In genomic region chr22:39631381-39631780, GRCh38 we compare ENCODE assay signal across 16 cellular contexts.
A peak's percentile ranks its signal among the peaks of the same experiment; 100 is the strongest.
DNase-seq lines count a peak whose midpoint lies in the region; ATAC-seq and TF ChIP-seq lines count a peak whose summit lies in the region.
"Had no signal": no experiment of that assay in that cellular context is flagged by ENCODE, and none has a peak within 500 bp of the region (broad histone marks: within the 10 kb centered on the region; RNA-seq: fewer than 3 reads in every experiment).

No MANE protein-coding gene starts in this region.

- H3K4me3 ChIP-seq in heart left ventricle (no peak overlapping the region), WERI-Rb-1 (ENCODE audit: low read depth, low read length) (no peak overlapping the region), neural progenitor cell (no peak overlapping the region), sigmoid colon (no peak overlapping the region)
- H3K4me3 ChIP-seq: HAP-1 had no signal

- no peak overlapping the region for H3K9ac ChIP-seq in neural progenitor cell

- H3K27me3 ChIP-seq in heart left ventricle: peaks cover 5 to 45% (median 10%) of the 10 kb centered on the region in 9 donors
- H3K27me3 ChIP-seq in WERI-Rb-1 (ENCODE audit: insufficient read depth, low read depth, severe bottlenecking): no peaks in the 10 kb centered on the region
- H3K27me3 ChIP-seq in neural progenitor cell: peaks cover 23% of the 10 kb centered on the region
- peaks cover 0 to 53% (median 11%) of the 10 kb centered on the region in 3 donors for H3K27me3 ChIP-seq in sigmoid colon
- H3K27me3 ChIP-seq: BE2C had no signal

- peak overlapping the region; percentile 20 for H3K27ac Mint-ChIP-seq in neural progenitor cell
- H3K27ac Mint-ChIP-seq: CD8-positive, alpha-beta T cell had no signal

- no peak overlapping the region for H2AFZ ChIP-seq in neural progenitor cell (replicated peaks)

- TF ChIP-seq POLR2A in heart left ventricle (IDR thresholded peaks at IDR 0.05): no peak
- no peak for TF ChIP-seq POLR2A in sigmoid colon (IDR thresholded peaks at IDR 0.05)

- H3K9me3 ChIP-seq in heart left ventricle (peaks cover 0 to 11% (median 2%) of the 10 kb centered on the region in 12 donors), WERI-Rb-1 (ENCODE audit: severe bottlenecking) (no peaks in the 10 kb centered on the region), neural progenitor cell (ENCODE audit: low read depth) (no peaks in the 10 kb centered on the region), sigmoid colon (peaks cover 0 to 2% (median 0%) of the 10 kb centered on the region in 4 donors)
- H3K9me3 ChIP-seq: BE2C, HAP-1 had no signal

- 59 to 81% (median 75%) methylated on average over 4 of the region's 4 CpGs for WGBS in heart left ventricle, 4 donors
- WGBS in sigmoid colon, 2 donors: 76 to 78% methylated on average over 4 of the region's 4 CpGs

- H3K4me1 ChIP-seq in heart left ventricle (no peaks in the 10 kb centered on the region), neural progenitor cell (peaks cover 21% of the 10 kb centered on the region), sigmoid colon (no peaks in the 10 kb centered on the region)

- TF ChIP-seq EP300 in sigmoid colon (IDR thresholded peaks at IDR 0.05): no peak

- peaks cover 21% of the 10 kb centered on the region for H4K20me1 ChIP-seq in neural progenitor cell (ENCODE audit: low read depth)

- H3K79me2 ChIP-seq in neural progenitor cell (ENCODE audit: low read depth): no peaks in the 10 kb centered on the region

- DNase-seq in Right ventricle myocardium inferior (ENCODE audit: missing footprints) (peak; percentile 0), heart left ventricle (no peak), WERI-Rb-1 (no peak), neural progenitor cell (ENCODE audit: low spot score) (no peak), sigmoid colon (no peak)
- DNase-seq: BE2C; CD8-positive, alpha-beta T cell; COR-L47; DMS153; DMS79 treated with DMSO at 0.1 percent for 48 hours; EL; GOT3 had no signal

- peaks cover 43% of the 10 kb centered on the region for H3K4me1 Mint-ChIP-seq in neural progenitor cell

- TF ChIP-seq CTCF in heart left ventricle (IDR thresholded peaks at IDR 0.05) (no peak), WERI-Rb-1 (IDR thresholded peaks at IDR 0.05; ENCODE audit: low read depth, low read length) (no peak), neural progenitor cell (IDR thresholded peaks at IDR 0.05) (no peak), sigmoid colon (IDR thresholded peaks at IDR 0.05) (no peak)

- H3K36me3 ChIP-seq in heart left ventricle (no peaks in the 10 kb centered on the region), WERI-Rb-1 (no peaks in the 10 kb centered on the region), neural progenitor cell (no peaks in the 10 kb centered on the region), sigmoid colon (no peaks in the 10 kb centered on the region)
- H3K36me3 ChIP-seq: BE2C, HAP-1 had no signal

- H3K27ac ChIP-seq in heart left ventricle (no peak overlapping the region), WERI-Rb-1 (peak overlapping the region; percentile 48; the same call in 1 of the 2 replicates), neural progenitor cell (no peak overlapping the region), sigmoid colon (no peak overlapping the region)
- H3K27ac ChIP-seq: C4-2B had no signal

- H3K9me3 Mint-ChIP-seq in neural progenitor cell: no peaks in the 10 kb centered on the region
- H3K9me3 Mint-ChIP-seq: CD8-positive, alpha-beta T cell had no signal

- ATAC-seq in Right ventricle myocardium inferior: no peak
- no peak for ATAC-seq in heart left ventricle
- no peak for ATAC-seq in HG02798 (IDR thresholded peaks at IDR 0.05; ENCODE audit: poor library complexity, unreplicated experiment)
- ATAC-seq in GM18520 (IDR thresholded peaks at IDR 0.05; ENCODE audit: unreplicated experiment): no peak
- ATAC-seq: CD8-positive, alpha-beta T cell had no signal

- H3F3A ChIP-seq in neural progenitor cell (ENCODE audit: low read depth): peaks cover 16% of the 10 kb centered on the region

- H3K4me2 ChIP-seq in neural progenitor cell: peak overlapping the region; percentile 59

- H3K27me3 Mint-ChIP-seq in neural progenitor cell (ENCODE audit: insufficient read depth, low read depth): peaks cover 14% of the 10 kb centered on the region

- H3K4me3 Mint-ChIP-seq in neural progenitor cell: peak overlapping the region; percentile 30
- H3K4me3 Mint-ChIP-seq: CD8-positive, alpha-beta T cell had no signal

- no peaks in the 10 kb centered on the region for H3K36me3 Mint-ChIP-seq in neural progenitor cell
- H3K36me3 Mint-ChIP-seq: CD8-positive, alpha-beta T cell had no signal

- intact Hi-C loops in Right ventricle myocardium inferior (cut with DNase I): no loop called here
- intact Hi-C loops in heart left ventricle (cut with DNase I): no loop called here
- intact Hi-C loops in sigmoid colon (cut with DNase I): no loop called here
